ENCODE assay signal across 11 cellular contexts in the genomic region with DNA sequence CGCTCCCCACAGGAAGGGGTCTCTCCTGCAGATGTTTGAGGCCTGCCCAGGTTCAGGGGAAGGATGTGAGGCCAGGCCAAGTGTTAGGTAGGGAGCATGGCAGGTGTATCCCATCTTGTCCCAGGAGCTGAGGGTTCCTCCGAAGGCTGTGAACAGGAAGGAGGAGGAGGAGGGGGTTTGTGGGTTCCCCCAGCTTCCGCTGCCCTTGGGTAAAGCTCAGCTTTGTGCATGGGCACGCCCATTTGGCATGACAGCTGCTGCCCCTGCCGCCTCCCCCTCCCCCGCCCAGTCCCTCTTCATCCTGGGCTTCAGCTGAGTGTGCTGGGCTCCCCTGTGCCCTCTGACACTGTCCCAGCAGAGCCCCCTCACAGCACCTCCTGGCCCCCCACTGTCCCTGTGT. TPM values are rescaled to one million over a fixed set of nuclear protein-coding genes. Genes with fewer than 3 reads are reported as not detected.
A peak's percentile ranks its signal among the peaks of the same experiment; 100 is the strongest.
DNase-seq lines count a peak whose midpoint lies in the region; ATAC-seq and TF ChIP-seq lines count a peak whose summit lies in the region.
"Had no signal": no experiment of that assay in that cellular context is flagged by ENCODE, and none has a peak within 500 bp of the region (broad histone marks: within the 10 kb centered on the region; RNA-seq: fewer than 3 reads in every experiment).

No MANE protein-coding gene starts in this region.

- H3K27ac ChIP-seq in CD4-positive, alpha-beta T cell (ENCODE audit: low read depth, low read length), result peak overlapping the region; percentile 25
- H3K27ac ChIP-seq in Peyer's patch, result peak overlapping the region in 2 of 4 donors; percentile 7 to 46
- H3K27ac ChIP-seq: KMS-11, neutrophil had no signal

- no peaks in the 10 kb centered on the region for H3K27me3 Mint-ChIP-seq in CD4-positive, alpha-beta T cell
- H3K27me3 Mint-ChIP-seq in immature natural killer cell (ENCODE audit: low read depth in 3 of 3), result peaks cover 0 to 3% (median 0%) of the 10 kb centered on the region in 3 donors

- intact Hi-C loops in CD4-positive, alpha-beta T cell (cut with DNase I, micrococcal nuclease), result no loop called here

- peak overlapping the region; percentile 80 for H3K27ac Mint-ChIP-seq in CD4-positive, alpha-beta T cell
- H3K27ac Mint-ChIP-seq in immature natural killer cell, result peak overlapping the region; percentile 80 to 95 (median 90)

- no peaks in the 10 kb centered on the region for H3K9me3 ChIP-seq in CD4-positive, alpha-beta T cell (ENCODE audit: control insufficient read depth, low read length)
- H3K9me3 ChIP-seq in Peyer's patch, result no peaks in the 10 kb centered on the region
- H3K9me3 ChIP-seq: neutrophil had no signal

- CTCF ChIA-PET in CD4-positive, alpha-beta T cell (lab: Charles Lee), result interaction anchor here (3.5 kb wide), 1 partner anchor 9 kb away, joined by 10 read pairs; no protein-coding TSS in a partner anchor

- H3K36me3 ChIP-seq in Peyer's patch, result no peaks in the 10 kb centered on the region
- H3K36me3 ChIP-seq: neutrophil had no signal

- no peaks in the 10 kb centered on the region for H3K27me3 ChIP-seq in CD4-positive, alpha-beta T cell (ENCODE audit: control insufficient read depth, insufficient read depth, low read length)
- H3K27me3 ChIP-seq in Peyer's patch, result no peaks in the 10 kb centered on the region
- H3K27me3 ChIP-seq: neutrophil had no signal

- no peak for TF ChIP-seq CTCF in CD4-positive, alpha-beta T cell (IDR thresholded peaks at IDR 0.05)
- TF ChIP-seq CTCF in Peyer's patch (IDR thresholded peaks at IDR 0.05), result no peak

- peaks cover 48% of the 10 kb centered on the region for H3K4me1 Mint-ChIP-seq in CD4-positive, alpha-beta T cell (ENCODE audit: low read depth)
- H3K4me1 Mint-ChIP-seq in immature natural killer cell, result peaks cover 58% of the 10 kb centered on the region in 2 donors

- TF ChIP-seq POLR2A in Peyer's patch (IDR thresholded peaks at IDR 0.05), result no peak

- peaks cover 4% of the 10 kb centered on the region for H3K9me3 Mint-ChIP-seq in CD4-positive, alpha-beta T cell
- H3K9me3 Mint-ChIP-seq in immature natural killer cell, result peaks cover 0 to 2% (median 0%) of the 10 kb centered on the region in 6 donors

- POLR2A ChIA-PET in CD4-positive, alpha-beta T cell (lab: Charles Lee), result interaction anchor here (0.5 to 1.8 kb wide), 8 partner anchors 21 to 181 kb away, joined by 3 to 9 read pairs (median 4); a partner anchor contains a TSS

- H3K4me3 ChIP-seq in Peyer's patch, result no peak overlapping the region

- peak in 9 of 10 experiments; percentile 9 to 50 (median 38) for DNase-seq in CD4-positive, alpha-beta T cell
- DNase-seq in Peyer's patch (peak in 2 of 3 donors; percentile 67 to 72), activated T-cell treated with anti-CD3 and anti-CD28 coated beads for 1 hour (ENCODE audit: low read depth) (peak; percentile 23), immature natural killer cell (peak; percentile 45 to 53 (median 48)), occipital lobe (lab: John Stamatoyannopoulos, UW) (no peak), NCI-H128 (lab: John Stamatoyannopoulos, UW; ENCODE audit: unreplicated experiment) (no peak), SK-N-DZ (ENCODE audit: low spot score) (no peak)
- DNase-seq: NCI-H510A had no signal

- peak overlapping the region; percentile 75 for H3K4me3 Mint-ChIP-seq in CD4-positive, alpha-beta T cell
- peak overlapping the region; percentile 71 to 81 (median 77) for H3K4me3 Mint-ChIP-seq in immature natural killer cell

- peak; percentile 65 for ATAC-seq in CD4-positive, alpha-beta T cell (ENCODE audit: poor library complexity)
- no peak for ATAC-seq in GM18517 (IDR thresholded peaks at IDR 0.05; ENCODE audit: unreplicated experiment)

- H3K4me1 ChIP-seq in Peyer's patch, result peaks cover 0 to 15% (median 4%) of the 10 kb centered on the region in 4 donors

- H3K36me3 Mint-ChIP-seq in CD4-positive, alpha-beta T cell (ENCODE audit: low read depth), result no peaks in the 10 kb centered on the region
- H3K36me3 Mint-ChIP-seq in immature natural killer cell, result peaks cover 0 to 5% (median 0%) of the 10 kb centered on the region in 3 donors

RNA-seq across cellular contexts. Expression of a gene that starts 25.5 kb away (rescaled TPM):
- total RNA-seq in CD4-positive, alpha-beta T cell, result under 1 TPM in 1 of 2 experiments, not detected in 1; 0.14 TPM
- total RNA-seq in Peyer's patch (not detected), occipital lobe (not detected)
- polyA plus RNA-seq in immature natural killer cell, result under 1 TPM in 1 of 3 donors, not detected in 2; 0.09 TPM
- 0.07 and 0.14 TPM in 2 replicates for polyA plus RNA-seq in SK-N-DZ (2014; cell fraction: cytosol; rRNA removed)
- polyA plus RNA-seq in SK-N-DZ (2014; cell fraction: nucleus; rRNA removed), result not detected in 2 replicates

Comparison
In these comparisons a context has a peak if more than half of its experiments do, and no peak if none do; other contexts are left out.
1. DNase-seq: peak in CD4-positive, alpha-beta T cell (9 of 10), Peyer's patch (2 of 3), activated T-cell treated with anti-CD3 and anti-CD28 coated beads for 1 hour (single experiment) and immature natural killer cell (3 of 3); none in occipital lobe (single experiment), NCI-H128 (single experiment) and SK-N-DZ (single experiment).